Comparison of ENCODE assay signal across 18 cellular contexts in genomic region chr20:32181606-32182005, GRCh38.
"Had no signal": no experiment of that assay in that cellular context is flagged by ENCODE, and none has a peak within 500 bp of the region (broad histone marks: within the 10 kb centered on the region; RNA-seq: fewer than 3 reads in every experiment).

No MANE protein-coding gene starts in this region.

- ATAC-seq: T-helper 17 cell had no signal

- FAIRE-seq: astrocyte had no signal

- DNase-seq: activated CD4-positive, alpha-beta memory T cell treated with anti-CD3 and anti-CD28 coated beads for 36 hours; activated CD4-positive, alpha-beta T cell treated with anti-CD3 and anti-CD28 coated beads, Interleukin-2, amount 10 ng/mL, durations not matched to agents 7 days and 5 days; activated CD4-positive, CD25-positive, alpha-beta regulatory T cell; activated CD8-positive, alpha-beta memory T cell treated with anti-CD3 and anti-CD28 coated beads for 24 hours; activated gamma-delta T cell; activated naive CD4-positive, alpha-beta T cell treated with anti-CD3 and anti-CD28 coated beads for 36 hours; amygdala; KG1; NCI-H1048; NCI-H146; NCI-H187 treated with DMSO at 0.1 percent for 48 hours; NCI-H2081 treated with DMSO at 0.1 percent for 48 hours; NCI-H446; NCI-H524; SIG-M5; T-helper 17 cell; T-helper 9 cell had no signal
